In genomic region chr1:155273134-155273982, GRCh38 we compare ENCODE assay signal across 1 cellular context.
TF ChIP-seq lines count a peak whose summit lies in the region.

TSS of gene CLK2 (minus strand) at chr1:155273504. CDS start at chr1:155270977, 2,527 bp downstream.

TF ChIP-seq in HepG2, 621 proteins besides CTCF, POLR2A, EP300 and RAD21 (continued from another document and continues in another):
- TF ChIP-seq, protein P1, sequence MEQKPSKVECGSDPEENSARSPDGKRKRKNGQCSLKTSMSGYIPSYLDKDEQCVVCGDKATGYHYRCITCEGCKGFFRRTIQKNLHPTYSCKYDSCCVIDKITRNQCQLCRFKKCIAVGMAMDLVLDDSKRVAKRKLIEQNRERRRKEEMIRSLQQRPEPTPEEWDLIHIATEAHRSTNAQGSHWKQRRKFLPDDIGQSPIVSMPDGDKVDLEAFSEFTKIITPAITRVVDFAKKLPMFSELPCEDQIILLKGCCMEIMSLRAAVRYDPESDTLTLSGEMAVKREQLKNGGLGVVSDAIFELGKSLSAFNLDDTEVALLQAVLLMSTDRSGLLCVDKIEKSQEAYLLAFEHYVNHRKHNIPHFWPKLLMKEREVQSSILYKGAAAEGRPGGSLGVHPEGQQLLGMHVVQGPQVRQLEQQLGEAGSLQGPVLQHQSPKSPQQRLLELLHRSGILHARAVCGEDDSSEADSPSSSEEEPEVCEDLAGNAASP (CRISPR knock-in tag; IDR thresholded peaks at IDR 0.05; ENCODE audit: borderline replicate concordance): peak; percentile 74; the same call in 1 of the 2 replicates
- no peak for TF ChIP-seq ZNF660 (CRISPR knock-in tag; IDR thresholded peaks at IDR 0.05; ENCODE audit: borderline replicate concordance, low read depth)
- TF ChIP-seq RBAK (CRISPR knock-in tag; IDR thresholded peaks at IDR 0.05): no peak
- TF ChIP-seq ZNF839 (CRISPR knock-in tag; IDR thresholded peaks at IDR 0.05; ENCODE audit: borderline replicate concordance): no peak
- TF ChIP-seq, protein P2, sequence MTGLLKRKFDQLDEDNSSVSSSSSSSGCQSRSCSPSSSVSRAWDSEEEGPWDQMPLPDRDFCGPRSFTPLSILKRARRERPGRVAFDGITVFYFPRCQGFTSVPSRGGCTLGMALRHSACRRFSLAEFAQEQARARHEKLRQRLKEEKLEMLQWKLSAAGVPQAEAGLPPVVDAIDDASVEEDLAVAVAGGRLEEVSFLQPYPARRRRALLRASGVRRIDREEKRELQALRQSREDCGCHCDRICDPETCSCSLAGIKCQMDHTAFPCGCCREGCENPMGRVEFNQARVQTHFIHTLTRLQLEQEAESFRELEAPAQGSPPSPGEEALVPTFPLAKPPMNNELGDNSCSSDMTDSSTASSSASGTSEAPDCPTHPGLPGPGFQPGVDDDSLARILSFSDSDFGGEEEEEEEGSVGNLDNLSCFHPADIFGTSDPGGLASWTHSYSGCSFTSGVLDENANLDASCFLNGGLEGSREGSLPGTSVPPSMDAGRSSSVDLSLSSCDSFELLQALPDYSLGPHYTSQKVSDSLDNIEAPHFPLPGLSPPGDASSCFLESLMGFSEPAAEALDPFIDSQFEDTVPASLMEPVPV (CRISPR knock-in tag; IDR thresholded peaks at IDR 0.05): peak; percentile 81
- 0 out of 2 replicates have a peak, but pooled peaks have one; percentile 57 for TF ChIP-seq ZNF564 (CRISPR knock-in tag; IDR thresholded peaks at IDR 0.05)
- TF ChIP-seq, protein P3, sequence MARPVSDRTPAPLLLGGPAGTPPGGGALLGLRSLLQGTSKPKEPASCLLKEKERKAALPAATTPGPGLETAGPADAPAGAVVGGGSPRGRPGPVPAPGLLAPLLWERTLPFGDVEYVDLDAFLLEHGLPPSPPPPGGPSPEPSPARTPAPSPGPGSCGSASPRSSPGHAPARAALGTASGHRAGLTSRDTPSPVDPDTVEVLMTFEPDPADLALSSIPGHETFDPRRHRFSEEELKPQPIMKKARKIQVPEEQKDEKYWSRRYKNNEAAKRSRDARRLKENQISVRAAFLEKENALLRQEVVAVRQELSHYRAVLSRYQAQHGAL (CRISPR knock-in tag; IDR thresholded peaks at IDR 0.05; ENCODE audit: not compliant biosample characterization): no peak
- TF ChIP-seq, protein P4, sequence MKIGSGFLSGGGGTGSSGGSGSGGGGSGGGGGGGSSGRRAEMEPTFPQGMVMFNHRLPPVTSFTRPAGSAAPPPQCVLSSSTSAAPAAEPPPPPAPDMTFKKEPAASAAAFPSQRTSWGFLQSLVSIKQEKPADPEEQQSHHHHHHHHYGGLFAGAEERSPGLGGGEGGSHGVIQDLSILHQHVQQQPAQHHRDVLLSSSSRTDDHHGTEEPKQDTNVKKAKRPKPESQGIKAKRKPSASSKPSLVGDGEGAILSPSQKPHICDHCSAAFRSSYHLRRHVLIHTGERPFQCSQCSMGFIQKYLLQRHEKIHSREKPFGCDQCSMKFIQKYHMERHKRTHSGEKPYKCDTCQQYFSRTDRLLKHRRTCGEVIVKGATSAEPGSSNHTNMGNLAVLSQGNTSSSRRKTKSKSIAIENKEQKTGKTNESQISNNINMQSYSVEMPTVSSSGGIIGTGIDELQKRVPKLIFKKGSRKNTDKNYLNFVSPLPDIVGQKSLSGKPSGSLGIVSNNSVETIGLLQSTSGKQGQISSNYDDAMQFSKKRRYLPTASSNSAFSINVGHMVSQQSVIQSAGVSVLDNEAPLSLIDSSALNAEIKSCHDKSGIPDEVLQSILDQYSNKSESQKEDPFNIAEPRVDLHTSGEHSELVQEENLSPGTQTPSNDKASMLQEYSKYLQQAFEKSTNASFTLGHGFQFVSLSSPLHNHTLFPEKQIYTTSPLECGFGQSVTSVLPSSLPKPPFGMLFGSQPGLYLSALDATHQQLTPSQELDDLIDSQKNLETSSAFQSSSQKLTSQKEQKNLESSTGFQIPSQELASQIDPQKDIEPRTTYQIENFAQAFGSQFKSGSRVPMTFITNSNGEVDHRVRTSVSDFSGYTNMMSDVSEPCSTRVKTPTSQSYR (CRISPR knock-in tag; IDR thresholded peaks at IDR 0.05; ENCODE audit: borderline replicate concordance): no peak
- TF ChIP-seq SNRNP70 (IDR thresholded peaks at IDR 0.05; ENCODE audit: low read depth, low read length): no peak
- TF ChIP-seq ZNF670 (CRISPR knock-in tag; IDR thresholded peaks at IDR 0.05; ENCODE audit: borderline replicate concordance): no peak
- TF ChIP-seq SRSF9 (IDR thresholded peaks at IDR 0.05; ENCODE audit: borderline replicate concordance, insufficient read depth, low read depth, low read length, poor library complexity, severe bottlenecking): no peak
- TF ChIP-seq NR1H2 (CRISPR knock-in tag; IDR thresholded peaks at IDR 0.05; ENCODE audit: borderline replicate concordance, low read depth): no peak
- no peak for TF ChIP-seq ATF3 (CRISPR knock-in tag; IDR thresholded peaks at IDR 0.05)
- no peak for TF ChIP-seq SOX6 (IDR thresholded peaks at IDR 0.05)
- peak; percentile 54 for TF ChIP-seq SOX6 (CRISPR knock-in tag; IDR thresholded peaks at IDR 0.05)
- TF ChIP-seq SCMH1 (CRISPR knock-in tag; IDR thresholded peaks at IDR 0.05; ENCODE audit: borderline replicate concordance): no peak
- peak; percentile 63; the same call in 1 of the 2 replicates for TF ChIP-seq ARNT2 (CRISPR knock-in tag; IDR thresholded peaks at IDR 0.05; ENCODE audit: low read depth)
- TF ChIP-seq ADNP (CRISPR knock-in tag; IDR thresholded peaks at IDR 0.05): no peak
- TF ChIP-seq ISL2 (CRISPR knock-in tag; IDR thresholded peaks at IDR 0.05): peak; percentile 3
- TF ChIP-seq POLR2AphosphoS5 (IDR thresholded peaks at IDR 0.05; ENCODE audit: low read depth, low read length): peak; percentile 81
- TF ChIP-seq ZNF746 (CRISPR knock-in tag; IDR thresholded peaks at IDR 0.05): peak; percentile 18; the same call in 1 of the 2 replicates
- no peak; the same call in 1 of the 2 replicates for TF ChIP-seq PITX1 (CRISPR knock-in tag; IDR thresholded peaks at IDR 0.05)
- no peak for TF ChIP-seq ZSCAN29 (CRISPR knock-in tag; conservative IDR thresholded peaks at IDR 0.05)
- TF ChIP-seq MXD4 (CRISPR knock-in tag; IDR thresholded peaks at IDR 0.05): peak; percentile 86
- TF ChIP-seq, protein P5, sequence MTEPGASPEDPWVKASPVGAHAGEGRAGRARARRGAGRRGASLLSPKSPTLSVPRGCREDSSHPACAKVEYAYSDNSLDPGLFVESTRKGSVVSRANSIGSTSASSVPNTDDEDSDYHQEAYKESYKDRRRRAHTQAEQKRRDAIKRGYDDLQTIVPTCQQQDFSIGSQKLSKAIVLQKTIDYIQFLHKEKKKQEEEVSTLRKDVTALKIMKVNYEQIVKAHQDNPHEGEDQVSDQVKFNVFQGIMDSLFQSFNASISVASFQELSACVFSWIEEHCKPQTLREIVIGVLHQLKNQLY (CRISPR knock-in tag; IDR thresholded peaks at IDR 0.05): peak; percentile 77
- no peak for TF ChIP-seq ZNF781 (CRISPR knock-in tag; IDR thresholded peaks at IDR 0.05; ENCODE audit: borderline replicate concordance, not compliant biosample characterization)
- TF ChIP-seq ZNF33A (CRISPR knock-in tag; IDR thresholded peaks at IDR 0.05; ENCODE audit: borderline replicate concordance): no peak
- TF ChIP-seq MTF1 (CRISPR knock-in tag; IDR thresholded peaks at IDR 0.05): no peak
- no peak for TF ChIP-seq IRX3 (CRISPR knock-in tag; IDR thresholded peaks at IDR 0.05; ENCODE audit: borderline replicate concordance, low read depth)
- TF ChIP-seq YEATS4 (CRISPR knock-in tag; IDR thresholded peaks at IDR 0.05; ENCODE audit: borderline replicate concordance): peak; percentile 96
- peak; percentile 88; the same call in 1 of the 2 replicates for TF ChIP-seq SALL1 (CRISPR knock-in tag; IDR thresholded peaks at IDR 0.05)
- TF ChIP-seq, protein P6, sequence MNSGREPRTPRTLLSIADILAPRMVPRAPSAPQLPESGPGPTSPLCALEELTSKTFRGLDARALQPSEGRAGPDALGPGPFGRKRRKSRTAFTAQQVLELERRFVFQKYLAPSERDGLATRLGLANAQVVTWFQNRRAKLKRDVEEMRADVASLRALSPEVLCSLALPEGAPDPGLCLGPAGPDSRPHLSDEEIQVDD (CRISPR knock-in tag; IDR thresholded peaks at IDR 0.05; ENCODE audit: borderline replicate concordance): no peak
- peak; percentile 78; the same call in 1 of the 2 replicates for TF ChIP-seq FOXK1 (CRISPR knock-in tag; IDR thresholded peaks at IDR 0.05; ENCODE audit: borderline replicate concordance, low read depth)
- TF ChIP-seq AKAP8 (CRISPR knock-in tag; IDR thresholded peaks at IDR 0.05): no peak
- TF ChIP-seq ZSCAN25 (CRISPR knock-in tag; IDR thresholded peaks at IDR 0.05): peak; percentile 27; the same call in 1 of the 2 replicates
- no peak for TF ChIP-seq ZBTB49 (CRISPR knock-in tag; IDR thresholded peaks at IDR 0.05; ENCODE audit: borderline replicate concordance)
- no peak for TF ChIP-seq ZNF562 (CRISPR knock-in tag; IDR thresholded peaks at IDR 0.05; ENCODE audit: borderline replicate concordance)
- no peak for TF ChIP-seq ZNF720 (CRISPR knock-in tag; IDR thresholded peaks at IDR 0.05)
- TF ChIP-seq ZFX (CRISPR knock-in tag; IDR thresholded peaks at IDR 0.05; ENCODE audit: low read depth): peak; percentile 88
- peak; percentile 77; the same call in 1 of the 2 replicates for TF ChIP-seq ZNF589 (CRISPR knock-in tag; conservative IDR thresholded peaks at IDR 0.05)
- no peak for TF ChIP-seq ZC3H4 (CRISPR knock-in tag; IDR thresholded peaks at IDR 0.05; ENCODE audit: borderline replicate concordance)
- TF ChIP-seq ZBTB4 (CRISPR knock-in tag; IDR thresholded peaks at IDR 0.05; ENCODE audit: borderline replicate concordance): no peak
- TF ChIP-seq, protein P7, sequence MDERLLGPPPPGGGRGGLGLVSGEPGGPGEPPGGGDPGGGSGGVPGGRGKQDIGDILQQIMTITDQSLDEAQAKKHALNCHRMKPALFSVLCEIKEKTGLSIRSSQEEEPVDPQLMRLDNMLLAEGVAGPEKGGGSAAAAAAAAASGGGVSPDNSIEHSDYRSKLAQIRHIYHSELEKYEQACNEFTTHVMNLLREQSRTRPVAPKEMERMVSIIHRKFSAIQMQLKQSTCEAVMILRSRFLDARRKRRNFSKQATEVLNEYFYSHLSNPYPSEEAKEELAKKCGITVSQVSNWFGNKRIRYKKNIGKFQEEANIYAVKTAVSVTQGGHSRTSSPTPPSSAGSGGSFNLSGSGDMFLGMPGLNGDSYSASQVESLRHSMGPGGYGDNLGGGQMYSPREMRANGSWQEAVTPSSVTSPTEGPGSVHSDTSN (CRISPR knock-in tag; IDR thresholded peaks at IDR 0.05): no peak
- no peak for TF ChIP-seq NCOA1 (CRISPR knock-in tag; IDR thresholded peaks at IDR 0.05)
- no peak for TF ChIP-seq HOXA7 (CRISPR knock-in tag; IDR thresholded peaks at IDR 0.05)
- TF ChIP-seq FOXC1 (CRISPR knock-in tag; IDR thresholded peaks at IDR 0.05; ENCODE audit: borderline replicate concordance): 0 out of 2 replicates have a peak, but pooled peaks have one; percentile 37
- TF ChIP-seq NFYC (CRISPR knock-in tag; IDR thresholded peaks at IDR 0.05): peak; percentile 73
- no peak for TF ChIP-seq ZNF616 (CRISPR knock-in tag; IDR thresholded peaks at IDR 0.05; ENCODE audit: low read depth)
- TF ChIP-seq REL (CRISPR knock-in tag; conservative IDR thresholded peaks at IDR 0.05): peak; percentile 83; the same call in 1 of the 2 replicates
